ENCODE assay signal across 14 cellular contexts in the genomic region with DNA sequence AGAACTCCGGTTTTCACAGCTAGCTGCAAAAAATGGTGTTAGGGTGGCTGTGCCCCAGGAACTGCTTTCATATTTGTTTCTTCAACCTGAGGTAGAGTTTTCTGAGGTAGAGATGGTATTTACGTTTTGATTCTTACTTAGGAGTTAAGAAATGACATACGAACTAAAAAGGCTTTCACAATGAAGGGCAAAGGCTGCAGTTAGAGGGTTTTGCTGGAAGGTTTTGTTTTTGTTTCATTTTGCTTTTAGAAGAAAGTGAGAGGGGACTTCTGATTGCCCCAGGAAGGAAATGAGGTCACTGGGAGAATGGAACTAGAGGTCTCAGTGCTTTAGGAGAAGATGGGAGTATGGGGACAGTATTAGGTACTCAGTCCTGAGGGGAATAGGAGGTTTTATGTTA. TPM values are rescaled to one million over a fixed set of nuclear protein-coding genes. Genes with fewer than 3 reads are reported as not detected.
DNase-seq lines count a peak whose midpoint lies in the region; ATAC-seq and TF ChIP-seq lines count a peak whose summit lies in the region.
"Had no signal": no experiment of that assay in that cellular context is flagged by ENCODE, and none has a peak within 500 bp of the region (broad histone marks: within the 10 kb centered on the region; RNA-seq: fewer than 3 reads in every experiment).

No MANE protein-coding gene starts in this region.

- peaks cover 60% of the 10 kb centered on the region for H3K36me3 Mint-ChIP-seq in activated CD4-positive, alpha-beta T cell treated with anti-CD3 and anti-CD28 coated beads, Interleukin-2, amount 10 ng/mL, durations not matched to agents 24 days and 14 days (ENCODE audit: low read depth)
- H3K36me3 Mint-ChIP-seq in T-helper 17 cell (ENCODE audit: low read depth) (no peaks in the 10 kb centered on the region), endodermal cell (ENCODE audit: low read depth) (peaks cover 76% of the 10 kb centered on the region)

- H3K9me3 Mint-ChIP-seq in activated CD4-positive, alpha-beta T cell treated with anti-CD3 and anti-CD28 coated beads, Interleukin-2, amount 10 ng/mL, durations not matched to agents 24 days and 14 days = no peaks in the 10 kb centered on the region
- no peaks in the 10 kb centered on the region for H3K9me3 Mint-ChIP-seq in endodermal cell
- H3K9me3 Mint-ChIP-seq: type B pancreatic cell had no signal

- no peak overlapping the region for H3K4me3 ChIP-seq in endodermal cell (ENCODE audit: low read length)
- H3K4me3 ChIP-seq: left lung, skin epidermis had no signal

- TF ChIP-seq CTCF in GM10248 (IDR thresholded peaks at IDR 0.05; ENCODE audit: control extremely low read depth, extremely low read depth, low read depth, missing control alignments) (no peak), endodermal cell (conservative IDR thresholded peaks at IDR 0.05) (no peak)

- H3K27me3 ChIP-seq in endodermal cell (ENCODE audit: control insufficient read depth, insufficient read depth, low read length, poor library complexity, severe bottlenecking) = no peaks in the 10 kb centered on the region
- H3K27me3 ChIP-seq: left lung had no signal

- POLR2A ChIA-PET in GM10248 (lab: Yijun Ruan, JAX) = no interaction called here

- H3K4me3 Mint-ChIP-seq in activated CD4-positive, alpha-beta T cell treated with anti-CD3 and anti-CD28 coated beads, Interleukin-2, amount 10 ng/mL, durations not matched to agents 24 days and 14 days = peak overlapping the region; percentile 46
- H3K4me3 Mint-ChIP-seq in T-helper 17 cell (peak overlapping the region; percentile 60), endodermal cell (no peak overlapping the region)
- H3K4me3 Mint-ChIP-seq: type B pancreatic cell had no signal

- peak overlapping the region; percentile 83 for H3K27ac Mint-ChIP-seq in activated CD4-positive, alpha-beta T cell treated with anti-CD3 and anti-CD28 coated beads, Interleukin-2, amount 10 ng/mL, durations not matched to agents 24 days and 14 days
- H3K27ac Mint-ChIP-seq in T-helper 17 cell (peak overlapping the region; percentile 64), endodermal cell (peak overlapping the region; percentile 16)
- H3K27ac Mint-ChIP-seq: type B pancreatic cell had no signal

- peaks cover 28% of the 10 kb centered on the region for H3K4me1 Mint-ChIP-seq in activated CD4-positive, alpha-beta T cell treated with anti-CD3 and anti-CD28 coated beads, Interleukin-2, amount 10 ng/mL, durations not matched to agents 24 days and 14 days
- peaks cover 9% of the 10 kb centered on the region for H3K4me1 Mint-ChIP-seq in T-helper 17 cell
- peaks cover 11% of the 10 kb centered on the region for H3K4me1 Mint-ChIP-seq in endodermal cell

- ATAC-seq in T-helper 17 cell (no peak), HG02759 (IDR thresholded peaks at IDR 0.05; ENCODE audit: unreplicated experiment) (no peak)
- ATAC-seq: left lung had no signal

- peak; percentile 74 for DNase-seq in activated CD4-positive, alpha-beta T cell treated with anti-CD3 and anti-CD28 coated beads, Interleukin-2, amount 10 ng/mL, durations not matched to agents 24 days and 14 days
- no peak for DNase-seq in activated CD4-positive, alpha-beta T cell treated with anti-CD3 and anti-CD28 coated beads for 1 hour
- DNase-seq in GM10248 (ENCODE audit: extremely low spot score) (peak; percentile 31), T-helper 17 cell (no peak), endodermal cell (no peak), head of caudate nucleus (no peak)
- no peak for DNase-seq in activated CD4-positive, CD25-positive, alpha-beta regulatory T cell (lab: John Stamatoyannopoulos, UW)
- DNase-seq: 8988T; left lung; NCI-H1417; stimulated activated CD4-positive, alpha-beta T cell treated with anti-CD3 and anti-CD28 coated beads, Interleukin-4, amount 100 ng/mL, for 4 hours had no signal

- H3K9ac ChIP-seq in endodermal cell (ENCODE audit: extremely low read depth, low read length, poor library complexity, severe bottlenecking) = no peak overlapping the region

- H3K9me3 ChIP-seq in T-helper 17 cell (ENCODE audit: control insufficient read depth, low read length, poor library complexity, severe bottlenecking) (no peaks in the 10 kb centered on the region), endodermal cell (ENCODE audit: control insufficient read depth, low read length) (no peaks in the 10 kb centered on the region)
- H3K9me3 ChIP-seq: left lung had no signal

- CTCF ChIA-PET in GM10248 (lab: Yijun Ruan, JAX) = no interaction called here

- no peaks in the 10 kb centered on the region for H3K27me3 Mint-ChIP-seq in activated CD4-positive, alpha-beta T cell treated with anti-CD3 and anti-CD28 coated beads, Interleukin-2, amount 10 ng/mL, durations not matched to agents 24 days and 14 days
- H3K27me3 Mint-ChIP-seq in T-helper 17 cell = no peaks in the 10 kb centered on the region
- H3K27me3 Mint-ChIP-seq in endodermal cell (ENCODE audit: insufficient read depth) = no peaks in the 10 kb centered on the region
- H3K27me3 Mint-ChIP-seq: type B pancreatic cell had no signal

- H3K36me3 ChIP-seq in endodermal cell (ENCODE audit: control insufficient read depth, insufficient read depth, low read length) = peaks cover 74% of the 10 kb centered on the region

- intact Hi-C loops in activated CD4-positive, alpha-beta T cell treated with anti-CD3 and anti-CD28 coated beads, Interleukin-2, amount 10 ng/mL, durations not matched to agents 24 days and 14 days (cut with micrococcal nuclease) = loop anchor here (1.0 kb wide), 1 partner anchor 15 kb away; no protein-coding TSS in a partner anchor
- intact Hi-C loops in head of caudate nucleus (cut with DNase I) = no loop called here

- no peaks in the 10 kb centered on the region for H3K4me1 ChIP-seq in endodermal cell (ENCODE audit: control insufficient read depth, insufficient read depth, low read length)
- H3K4me1 ChIP-seq: left lung had no signal

- 40 to 96% methylated on average over 1 to 3 of the region's 3 CpGs for WGBS in endodermal cell (ENCODE audit: insufficient coverage in 1 of 2, insufficient read length in 1 of 2), 2 experiments

- H3K27ac ChIP-seq in endodermal cell (ENCODE audit: low read depth, low read length) = no peak overlapping the region
- H3K27ac ChIP-seq: left lung, skin epidermis had no signal

RNA-seq across cellular contexts. Expression of gene CDCA7, which starts 15.5 kb away (rescaled TPM):
- total RNA-seq in activated CD4-positive, alpha-beta T cell treated with anti-CD3 and anti-CD28 coated beads, Interleukin-2, amount 10 ng/mL, durations not matched to agents 24 days and 14 days = 116 and 118 TPM in 2 replicates
- total RNA-seq in T-helper 17 cell (10 to 100 TPM in 1 of 2 donors, 1 to 10 TPM in 1; 3.1 to 10.0 TPM), endodermal cell (100 to 1,000 TPM in 1 of 2 donors, 10 to 100 TPM in 1; 73.0 to 101 TPM)
- 61.8 TPM for polyA plus RNA-seq in endodermal cell (2013, experiment 1 of 2)
- 54.9 TPM for polyA plus RNA-seq in endodermal cell (2013, experiment 2 of 2)

Comparison
In these comparisons a context has a peak if more than half of its experiments do, and no peak if none do; other contexts are left out.
1. DNase-seq: peak in activated CD4-positive, alpha-beta T cell treated with anti-CD3 and anti-CD28 coated beads, Interleukin-2, amount 10 ng/mL, durations not matched to agents 24 days and 14 days (single experiment) and GM10248 (single experiment); none in activated CD4-positive, alpha-beta T cell treated with anti-CD3 and anti-CD28 coated beads for 1 hour (single experiment), T-helper 17 cell (0 of 3), endodermal cell (single experiment), activated CD4-positive, CD25-positive, alpha-beta regulatory T cell (0 of 4) and head of caudate nucleus (0 of 42).
2. H3K27ac Mint-ChIP-seq: peak in every context shown above with its lines; median percentile 83 in activated CD4-positive, alpha-beta T cell treated with anti-CD3 and anti-CD28 coated beads, Interleukin-2, amount 10 ng/mL, durations not matched to agents 24 days and 14 days; 64 in T-helper 17 cell; 16 in endodermal cell.
3. RNA of gene CDCA7, which starts 15.5 kb away (total RNA-seq): 116 to 118 TPM in activated CD4-positive, alpha-beta T cell treated with anti-CD3 and anti-CD28 coated beads, Interleukin-2, amount 10 ng/mL, durations not matched to agents 24 days and 14 days and 73.0 to 101 TPM in endodermal cell; 3.1 to 10.0 TPM in T-helper 17 cell; every median in the first group is over 4 times any median in the second.